ENCODE assay signal across 13 cellular contexts in genomic region chr2:236663671-236664101, GRCh38.
A peak's percentile ranks its signal among the peaks of the same experiment; 100 is the strongest.
DNase-seq lines count a peak whose midpoint lies in the region; TF ChIP-seq lines count a peak whose summit lies in the region.
"Had no signal": no experiment of that assay in that cellular context is flagged by ENCODE, and none has a peak within 500 bp of the region (broad histone marks: within the 10 kb centered on the region; RNA-seq: fewer than 3 reads in every experiment).

No MANE protein-coding gene starts in this region.

- TF ChIP-seq POLR2A in breast epithelium (IDR thresholded peaks at IDR 0.05): no peak
- no peak for TF ChIP-seq POLR2A in adrenal gland (IDR thresholded peaks at IDR 0.05)

- H3K27me3 ChIP-seq in breast epithelium (no peaks in the 10 kb centered on the region), subcutaneous abdominal adipose tissue (ENCODE audit: control insufficient read depth in 5 of 5, insufficient read depth in 4 of 5, low read length in 5 of 5) (no peaks in the 10 kb centered on the region), adrenal gland (no peaks in the 10 kb centered on the region)

- H3K27ac Mint-ChIP-seq in activated CD4-positive, alpha-beta memory T cell treated with anti-CD3 and anti-CD28 coated beads, Interleukin-2, amount 10 ng/mL, durations not matched to agents 7 days and 5 days: no peak overlapping the region

- intact Hi-C loops in breast epithelium (cut with DNase I; ENCODE audit: low total_unique reads) (no loop called here), adrenal gland (cut with DNase I) (no loop called here)

- TF ChIP-seq CTCF in breast epithelium (IDR thresholded peaks at IDR 0.05) (no peak), adrenal gland (IDR thresholded peaks at IDR 0.05) (no peak)

- H3K4me1 ChIP-seq in breast epithelium (peaks cover 0 to 6% of the 10 kb centered on the region in 2 donors), subcutaneous abdominal adipose tissue (ENCODE audit: control insufficient read depth in 5 of 5, insufficient read depth in 5 of 5, low read length in 5 of 5) (peaks cover 6 to 35% (median 32%) of the 10 kb centered on the region in 5 donors), adrenal gland (replicated peaks in 1 of 2) (no peaks in the 10 kb centered on the region)

- peak overlapping the region in 2 of 5 donors; percentile 21 to 57 for H3K9ac ChIP-seq in subcutaneous abdominal adipose tissue (ENCODE audit: low read length in 5 of 5)

- H3K4me3 ChIP-seq in breast epithelium: no peak overlapping the region
- H3K4me3 ChIP-seq in subcutaneous abdominal adipose tissue (ENCODE audit: low read depth in 1 of 5, low read length in 5 of 5): no peak overlapping the region
- no peak overlapping the region for H3K4me3 ChIP-seq in adrenal gland

- CTCF ChIA-PET in activated CD4-positive, alpha-beta memory T cell treated with anti-CD3 and anti-CD28 coated beads, Interleukin-2, amount 10 ng/mL, durations not matched to agents 7 days and 5 days (lab: Charles Lee): no interaction called here

- peaks cover 29% of the 10 kb centered on the region for H3K27me3 Mint-ChIP-seq in activated CD4-positive, alpha-beta memory T cell treated with anti-CD3 and anti-CD28 coated beads, Interleukin-2, amount 10 ng/mL, durations not matched to agents 7 days and 5 days

- DNase-seq in GOT3 (lab: John Stamatoyannopoulos, UW) (peak; percentile 23), breast epithelium (ENCODE audit: low spot score in 2 of 2) (peak in 1 of 2 donors; percentile 39), kidney tubule cell (ENCODE audit: low spot score) (peak; percentile 11), adrenal gland (no peak), NCI-H2081 treated with DMSO at 0.1 percent for 48 hours (lab: John Stamatoyannopoulos, UW) (no peak), DMS153 (lab: John Stamatoyannopoulos, UW) (no peak)
- no peak for DNase-seq in activated CD4-positive, alpha-beta memory T cell treated with anti-CD3 and anti-CD28 coated beads, Interleukin-2, amount 10 ng/mL, durations not matched to agents 7 days and 5 days
- DNase-seq: mesendoderm; NCI-H1417; stimulated activated CD4-positive, alpha-beta T cell treated with anti-CD3 and anti-CD28 coated beads, Interleukin-12 subunit alpha, Interleukin-12 subunit beta, amount 100 ng/mL, for 4 hours; stimulated activated CD8-positive, alpha-beta memory T cell treated with anti-CD3 and anti-CD28 coated beads, Interleukin-4, amount 100 ng/mL, for 48 hours had no signal

- H3K27ac ChIP-seq in breast epithelium (peak overlapping the region; percentile 63 to 76), subcutaneous abdominal adipose tissue (ENCODE audit: low read depth, low read length) (peak overlapping the region; percentile 88), adrenal gland (no peak overlapping the region)

- H3K4me3 Mint-ChIP-seq in activated CD4-positive, alpha-beta memory T cell treated with anti-CD3 and anti-CD28 coated beads, Interleukin-2, amount 10 ng/mL, durations not matched to agents 7 days and 5 days: no peak overlapping the region
- H3K4me3 Mint-ChIP-seq: central memory CD8-positive, alpha-beta T cell had no signal

- H3K4me1 Mint-ChIP-seq in activated CD4-positive, alpha-beta memory T cell treated with anti-CD3 and anti-CD28 coated beads, Interleukin-2, amount 10 ng/mL, durations not matched to agents 7 days and 5 days: no peaks in the 10 kb centered on the region
- H3K4me1 Mint-ChIP-seq: central memory CD8-positive, alpha-beta T cell had no signal

- H3K9me3 Mint-ChIP-seq in activated CD4-positive, alpha-beta memory T cell treated with anti-CD3 and anti-CD28 coated beads, Interleukin-2, amount 10 ng/mL, durations not matched to agents 7 days and 5 days: no peaks in the 10 kb centered on the region

- POLR2A ChIA-PET in activated CD4-positive, alpha-beta memory T cell treated with anti-CD3 and anti-CD28 coated beads, Interleukin-2, amount 10 ng/mL, durations not matched to agents 7 days and 5 days (lab: Charles Lee): no interaction called here

- H3K36me3 ChIP-seq in breast epithelium: no peaks in the 10 kb centered on the region
- no peaks in the 10 kb centered on the region for H3K36me3 ChIP-seq in subcutaneous abdominal adipose tissue (ENCODE audit: control insufficient read depth in 5 of 5, insufficient read depth in 5 of 5, low read length in 5 of 5)
- no peaks in the 10 kb centered on the region for H3K36me3 ChIP-seq in adrenal gland (replicated peaks in 1 of 2)

- 68 to 79% (median 73%) methylated on average over 11 of the region's 11 CpGs for WGBS in adrenal gland, 4 donors

- no peaks in the 10 kb centered on the region for H3K36me3 Mint-ChIP-seq in activated CD4-positive, alpha-beta memory T cell treated with anti-CD3 and anti-CD28 coated beads, Interleukin-2, amount 10 ng/mL, durations not matched to agents 7 days and 5 days (ENCODE audit: low read depth)

- peaks cover 0 to 4% of the 10 kb centered on the region in 2 donors for H3K9me3 ChIP-seq in breast epithelium
- peaks cover 0 to 10% (median 6%) of the 10 kb centered on the region in 5 donors for H3K9me3 ChIP-seq in subcutaneous abdominal adipose tissue (ENCODE audit: control insufficient read depth in 5 of 5, low read length in 5 of 5)
- H3K9me3 ChIP-seq in adrenal gland (replicated peaks in 1 of 3): no peaks in the 10 kb centered on the region

Comparison
In these comparisons a context has a peak if more than half of its experiments do, and no peak if none do; other contexts are left out.
1. DNase-seq: peak in GOT3 (single experiment) and kidney tubule cell (single experiment); none in adrenal gland (0 of 7), activated CD4-positive, alpha-beta memory T cell treated with anti-CD3 and anti-CD28 coated beads, Interleukin-2, amount 10 ng/mL, durations not matched to agents 7 days and 5 days (single experiment), NCI-H2081 treated with DMSO at 0.1 percent for 48 hours (single experiment) and DMS153 (single experiment).
2. H3K27ac ChIP-seq: peak in breast epithelium (2 of 2) and subcutaneous abdominal adipose tissue (single experiment); none in adrenal gland (0 of 5).